11 cellular contexts compared by ENCODE assay signal in genomic region chr19:2326699-2327360, GRCh38. TPM values are rescaled to one million over a fixed set of nuclear protein-coding genes. Genes with fewer than 3 reads are reported as not detected.
DNase-seq lines count a peak whose midpoint lies in the region; ATAC-seq and TF ChIP-seq lines count a peak whose summit lies in the region.
"Had no signal": no experiment of that assay in that cellular context is flagged by ENCODE, and none has a peak within 500 bp of the region (broad histone marks: within the 10 kb centered on the region; RNA-seq: fewer than 3 reads in every experiment).

No MANE protein-coding gene starts in this region.

- H3K9ac ChIP-seq in HCT116 (ENCODE audit: low read length): peak overlapping the region; percentile 96; the same call in 1 of the 2 replicates
- peak overlapping the region; percentile 92 for H3K9ac ChIP-seq in mesenchymal stem cell (ENCODE audit: low read length)

- ATAC-seq in HCT116: no peak
- no peak for ATAC-seq in activated T-helper 17 cell treated with anti-CD3 and anti-CD28 coated beads, Interleukin-2, amount 50 U/mL, for 72 hours (replicated peaks)

- intact Hi-C loops in HCT116 (cut with micrococcal nuclease): loop anchor here (5.0 kb wide), 1 partner anchor 65 kb away; no protein-coding TSS in a partner anchor

- H3K27me3 ChIP-seq in AG04450 (ENCODE audit: control insufficient read depth, insufficient read depth, low read length): no peaks in the 10 kb centered on the region
- no peaks in the 10 kb centered on the region for H3K27me3 ChIP-seq in HCT116 (ENCODE audit: insufficient read depth, low read length)
- no peaks in the 10 kb centered on the region for H3K27me3 ChIP-seq in mesenchymal stem cell (ENCODE audit: control insufficient read depth in 1 of 2, insufficient read depth in 1 of 2, low read length in 2 of 2)

- H3K14ac ChIP-seq in mesenchymal stem cell (ENCODE audit: low read length in 2 of 2): no peak overlapping the region

- no peak for TF ChIP-seq RAD21 in HCT116 (IDR thresholded peaks at IDR 0.05; ENCODE audit: low read depth)

- no peak overlapping the region for H4K8ac ChIP-seq in mesenchymal stem cell (ENCODE audit: low read length)

- H2BK5ac ChIP-seq in mesenchymal stem cell (ENCODE audit: low read depth, low read length, poor library complexity, severe bottlenecking): no peak overlapping the region

- peaks cover 45% of the 10 kb centered on the region for H3K79me1 ChIP-seq in mesenchymal stem cell (replicated peaks; ENCODE audit: low read length, poor library complexity, severe bottlenecking)

- H2BK15ac ChIP-seq in mesenchymal stem cell (ENCODE audit: low read depth, poor library complexity, severe bottlenecking): no peak overlapping the region

- no peak overlapping the region for H3K18ac ChIP-seq in mesenchymal stem cell (ENCODE audit: low read depth in 1 of 2, low read length in 2 of 2)

- no peak for TF ChIP-seq POLR2A in HCT116 (IDR thresholded peaks at IDR 0.05; ENCODE audit: borderline replicate concordance, extremely low read depth, insufficient read depth, insufficient read length)

- H3K27ac Mint-ChIP-seq in activated T-helper 17 cell treated with anti-CD3 and anti-CD28 coated beads, Interleukin-2, amount 50 U/mL, for 72 hours: peak overlapping the region; percentile 97

- no peak overlapping the region for H2AK5ac ChIP-seq in mesenchymal stem cell (ENCODE audit: low read length, severe bottlenecking)

- TF ChIP-seq CTCF in AG04450 (IDR thresholded peaks at IDR 0.05; ENCODE audit: low read depth, low read length): no peak
- no peak for TF ChIP-seq CTCF in HCT116 (IDR thresholded peaks at IDR 0.05 in 2 of 3, conservative IDR thresholded peaks at IDR 0.05 in 1 of 3; ENCODE audit: borderline replicate concordance in 1 of 3, insufficient read depth in 1 of 3, low read depth in 2 of 3, low read length in 2 of 3)
- TF ChIP-seq CTCF in GM10266 (IDR thresholded peaks at IDR 0.05; ENCODE audit: control insufficient read depth, insufficient read depth, low read depth, missing control alignments): no peak

- H3K4me1 Mint-ChIP-seq in activated T-helper 17 cell treated with anti-CD3 and anti-CD28 coated beads, Interleukin-2, amount 50 U/mL, for 72 hours: peaks cover 24% of the 10 kb centered on the region

- H3K9me2 ChIP-seq in HCT116 (ENCODE audit: insufficient read depth): no peaks in the 10 kb centered on the region

- peak overlapping the region; percentile 86 for H3K4me3 ChIP-seq in AG04450 (ENCODE audit: low read depth, low read length)
- peak overlapping the region; percentile 96 for H3K4me3 ChIP-seq in HCT116 (replicated peaks in 1 of 2; ENCODE audit: low read depth in 1 of 2, low read length in 2 of 2)
- peak overlapping the region in 1 of 2 experiments; percentile 92 for H3K4me3 ChIP-seq in mesenchymal stem cell (ENCODE audit: insufficient read depth in 1 of 2, low read depth in 1 of 2, low read length in 2 of 2)

- RAD21 ChIA-PET in HCT116 (lab: Charles Lee; ENCODE audit: low non-redundant PET in 1 of 2, low total read pairs in 2 of 2, uncharacterized antibody in 2 of 2, unreplicated experiment in 2 of 2): no interaction called here

- no peaks in the 10 kb centered on the region for H4K20me1 ChIP-seq in HCT116 (ENCODE audit: insufficient read depth)

- H3K9me3 ChIP-seq in AG04450 (ENCODE audit: control insufficient read depth, insufficient read depth, low read length) (no peaks in the 10 kb centered on the region; the same call in 1 of the 2 replicates), HCT116 (ENCODE audit: control insufficient read depth in 1 of 2, insufficient read depth in 1 of 2, low read depth in 1 of 2, low read length in 2 of 2) (no peaks in the 10 kb centered on the region), mesenchymal stem cell (ENCODE audit: control insufficient read depth, low read length) (no peaks in the 10 kb centered on the region)

- H3K36me3 ChIP-seq in HCT116 (ENCODE audit: control insufficient read depth in 1 of 2, insufficient read depth in 2 of 2, low read length in 2 of 2) (peaks cover 5 to 6% of the 10 kb centered on the region in 2 experiments; a peak in 2 of 4 replicates), mesenchymal stem cell (ENCODE audit: control insufficient read depth in 1 of 2, insufficient read depth in 2 of 2, low read depth in 1 of 2, low read length in 2 of 2) (peaks cover 26 to 46% of the 10 kb centered on the region in 2 experiments)

- H3K27ac ChIP-seq in AG04450 (ENCODE audit: low read depth, low read length): no peak overlapping the region
- peak overlapping the region; percentile 98 for H3K27ac ChIP-seq in HCT116 (ENCODE audit: low read depth, low read length)
- no peak overlapping the region for H3K27ac ChIP-seq in mesenchymal stem cell (ENCODE audit: low read length, poor library complexity, severe bottlenecking)

- H2BK120ac ChIP-seq in mesenchymal stem cell (ENCODE audit: low read depth, low read length): no peak overlapping the region

- peaks cover 65% of the 10 kb centered on the region for H3K36me3 Mint-ChIP-seq in activated T-helper 17 cell treated with anti-CD3 and anti-CD28 coated beads, Interleukin-2, amount 50 U/mL, for 72 hours (ENCODE audit: low read depth)

- H3K23ac ChIP-seq in mesenchymal stem cell (ENCODE audit: low read length in 2 of 2): no peak overlapping the region

- WGBS in mesenchymal stem cell: 92% methylated on average over 16 of the region's 16 CpGs

- H3K4ac ChIP-seq in mesenchymal stem cell (ENCODE audit: low read depth in 1 of 2, low read length in 2 of 2): no peak overlapping the region

- no peaks in the 10 kb centered on the region for H3K27me3 Mint-ChIP-seq in activated T-helper 17 cell treated with anti-CD3 and anti-CD28 coated beads, Interleukin-2, amount 50 U/mL, for 72 hours

- DNase-seq in AG04450 (ENCODE audit: low read depth, low spot score) (no peak), HCT116 (ENCODE audit: low read depth, low spot score) (no peak), mesenchymal stem cell (no peak), UCSD-AML1 (lab: John Stamatoyannopoulos, UW; ENCODE audit: unreplicated experiment) (no peak), SW480 (ENCODE audit: low spot score) (no peak), GM10266 (ENCODE audit: extremely low spot score) (no peak), Kasumi-1 (lab: John Stamatoyannopoulos, UW) (no peak)
- DNase-seq: NCI-H2107; stimulated activated CD4-positive, alpha-beta T cell treated with anti-CD3 and anti-CD28 coated beads, Interleukin-4, amount 100 ng/mL, for 1 hour had no signal

- POLR2A ChIA-PET in AG04450 (lab: Yijun Ruan, JAX) (interaction anchor here (0.5 kb wide), 1 partner anchor 141 kb away, joined by 3 read pairs; no protein-coding TSS in a partner anchor), HCT116 (lab: Charles Lee) (interaction anchor here (1.3 kb wide), 1 partner anchor 59 kb away, joined by 4 read pairs; no protein-coding TSS in a partner anchor)

- CTCF ChIA-PET in AG04450 (lab: Charles Lee): interaction anchor here (1.3 kb wide), 1 partner anchor 11 kb away, joined by 6 read pairs; no protein-coding TSS in a partner anchor
- CTCF ChIA-PET in HCT116 (lab: Charles Lee): interaction anchor here (0.5 to 0.6 kb wide), 2 partner anchors 309 to 383 kb away, joined by 3 read pairs; no protein-coding TSS in a partner anchor

- H3K79me2 ChIP-seq in HCT116 (ENCODE audit: insufficient read depth, low read length): peaks cover 67% of the 10 kb centered on the region

- no peak overlapping the region for H4K91ac ChIP-seq in mesenchymal stem cell (ENCODE audit: low read length)

- peaks cover 19 to 28% of the 10 kb centered on the region in 2 experiments for H3K4me1 ChIP-seq in HCT116 (ENCODE audit: control insufficient read depth in 1 of 2, insufficient read depth in 2 of 2, low read length in 2 of 2)
- peaks cover 48% of the 10 kb centered on the region for H3K4me1 ChIP-seq in mesenchymal stem cell (ENCODE audit: control insufficient read depth, insufficient read depth, low read depth, low read length)

- no peak overlapping the region for H2AFZ ChIP-seq in HCT116 (ENCODE audit: low read depth, low read length, poor library complexity, severe bottlenecking)
- H2AFZ ChIP-seq in mesenchymal stem cell (ENCODE audit: low read depth, low read length): no peak overlapping the region

- no TSS peak for BruUV-seq in HCT116 (replicated peaks; lab: Mats Ljungman, UMichigan)

- H2BK12ac ChIP-seq in mesenchymal stem cell (ENCODE audit: low read length in 2 of 2): no peak overlapping the region

- peak overlapping the region; percentile 97 for H3K4me3 Mint-ChIP-seq in activated T-helper 17 cell treated with anti-CD3 and anti-CD28 coated beads, Interleukin-2, amount 50 U/mL, for 72 hours

- H3K9me3 Mint-ChIP-seq in activated T-helper 17 cell treated with anti-CD3 and anti-CD28 coated beads, Interleukin-2, amount 50 U/mL, for 72 hours: no peaks in the 10 kb centered on the region

- peak overlapping the region; percentile 87 for H3K4me2 ChIP-seq in HCT116 (ENCODE audit: low read length)
- H3K4me2 ChIP-seq in mesenchymal stem cell (ENCODE audit: low read length, poor library complexity, severe bottlenecking): no peak overlapping the region

RNA-seq across cellular contexts. Expression of gene LSM7, which starts 1.6 kb away (rescaled TPM):
- 137 and 192 TPM in 2 replicates for polyA plus RNA-seq in AG04450 (2011; rRNA removed)
- 37.1 and 39.4 TPM in 2 replicates for polyA minus RNA-seq in AG04450 (2011; rRNA and poly(A)+ RNA removed)
- 190 TPM for total RNA-seq in HCT116 (2021; ENCODE audit: unreplicated experiment)
- polyA plus RNA-seq in HCT116 (2012): 291 and 326 TPM in 2 replicates
- 100 to 1,000 TPM in 1 of 2 donors, 10 to 100 TPM in 1; 96.2 to 140 TPM for total RNA-seq in activated T-helper 17 cell treated with anti-CD3 and anti-CD28 coated beads, Interleukin-2, amount 50 U/mL, for 72 hours
- polyA plus RNA-seq in mesenchymal stem cell (2013, experiment 1 of 2): 149 TPM
- 138 TPM for polyA plus RNA-seq in mesenchymal stem cell (2013, experiment 2 of 2)

RNA-seq across cellular contexts. Expression of gene SPPL2B, which starts 1.7 kb away (rescaled TPM):
- 9.9 and 15.7 TPM in 2 replicates for polyA plus RNA-seq in AG04450 (2011; rRNA removed)
- polyA minus RNA-seq in AG04450 (2011; rRNA and poly(A)+ RNA removed): 7.3 and 9.2 TPM in 2 replicates
- 83.1 TPM for total RNA-seq in HCT116 (2021; ENCODE audit: unreplicated experiment)
- 45.3 and 58.9 TPM in 2 replicates for polyA plus RNA-seq in HCT116 (2012)
- 10 to 100 TPM; 23.7 to 46.5 TPM for total RNA-seq in activated T-helper 17 cell treated with anti-CD3 and anti-CD28 coated beads, Interleukin-2, amount 50 U/mL, for 72 hours
- polyA plus RNA-seq in mesenchymal stem cell (2013, experiment 1 of 2): 25.7 TPM
- 24.4 TPM for polyA plus RNA-seq in mesenchymal stem cell (2013, experiment 2 of 2)

RNA-seq across cellular contexts. Expression of gene LINGO3, which starts 18.9 kb away (rescaled TPM):
- not detected in 2 replicates for polyA plus RNA-seq in AG04450 (2011; rRNA removed)
- polyA minus RNA-seq in AG04450 (2011; rRNA and poly(A)+ RNA removed): not detected in 2 replicates
- total RNA-seq in HCT116 (2021; ENCODE audit: unreplicated experiment): not detected
- 0.05 and 0.09 TPM in 2 replicates for polyA plus RNA-seq in HCT116 (2012)
- total RNA-seq in activated T-helper 17 cell treated with anti-CD3 and anti-CD28 coated beads, Interleukin-2, amount 50 U/mL, for 72 hours: under 1 TPM in 1 of 2 donors, not detected in 1; 0.17 TPM
- polyA plus RNA-seq in mesenchymal stem cell (2013, experiment 1 of 2): not detected
- not detected for polyA plus RNA-seq in mesenchymal stem cell (2013, experiment 2 of 2)

RNA-seq across cellular contexts. Expression of gene TMPRSS9, which starts 33.2 kb away (rescaled TPM):
- not detected in 2 replicates for polyA plus RNA-seq in AG04450 (2011; rRNA removed)
- not detected in 2 replicates for polyA minus RNA-seq in AG04450 (2011; rRNA and poly(A)+ RNA removed)
- not detected for total RNA-seq in HCT116 (2021; ENCODE audit: unreplicated experiment)
- polyA plus RNA-seq in HCT116 (2012): 0.30 and 0.87 TPM in 2 replicates
- total RNA-seq in activated T-helper 17 cell treated with anti-CD3 and anti-CD28 coated beads, Interleukin-2, amount 50 U/mL, for 72 hours: not detected
- polyA plus RNA-seq in mesenchymal stem cell (2013, experiment 1 of 2): not detected
- not detected for polyA plus RNA-seq in mesenchymal stem cell (2013, experiment 2 of 2)
- total RNA-seq: Daoy had no signal

RNA-seq across cellular contexts. Expression of gene PEAK3, which starts 44.9 kb away (rescaled TPM):
- 0.04 TPM in 1 of 2 replicates, not detected in the other for polyA plus RNA-seq in AG04450 (2011; rRNA removed)
- polyA minus RNA-seq in AG04450 (2011; rRNA and poly(A)+ RNA removed): not detected in 2 replicates
- total RNA-seq in HCT116 (2021; ENCODE audit: unreplicated experiment): not detected
- 0.11 and 0.13 TPM in 2 replicates for polyA plus RNA-seq in HCT116 (2012)
- total RNA-seq in activated T-helper 17 cell treated with anti-CD3 and anti-CD28 coated beads, Interleukin-2, amount 50 U/mL, for 72 hours: under 1 TPM; 0.09 to 0.32 TPM
- polyA plus RNA-seq in mesenchymal stem cell (2013, experiment 1 of 2): 0.75 TPM
- polyA plus RNA-seq in mesenchymal stem cell (2013, experiment 2 of 2): 0.88 TPM
- total RNA-seq: Daoy had no signal
